In genomic region chr7:97104719-97105129, GRCh38 we compare ENCODE assay signal across 8 cellular contexts. TPM values are rescaled to one million over a fixed set of nuclear protein-coding genes. Genes with fewer than 3 reads are reported as not detected.
A peak's percentile ranks its signal among the peaks of the same experiment; 100 is the strongest.
DNase-seq lines count a peak whose midpoint lies in the region; ATAC-seq and TF ChIP-seq lines count a peak whose summit lies in the region.

No MANE protein-coding gene starts in this region.

- DNase-seq in EL (peak; percentile 71), GOT3 (lab: John Stamatoyannopoulos, UW) (peak; percentile 9), RWPE1 (ENCODE audit: low spot score) (peak; percentile 59), fibroblast of the conjunctiva (ENCODE audit: low read depth) (peak; percentile 63), nucleus accumbens (lab: John Stamatoyannopoulos, UW) (peak in 53 of 56 donors; percentile 7 to 90 (median 63)), testis (peak; percentile 88)

- H3K27me3 ChIP-seq in Loucy (ENCODE audit: insufficient read depth, low read length, poor library complexity, severe bottlenecking) (no peaks in the 10 kb centered on the region), testis (no peaks in the 10 kb centered on the region)

- intact Hi-C loops in testis (cut with DNase I; ENCODE audit: low total_unique reads), result no loop called here

- H3K79me2 ChIP-seq in Loucy (ENCODE audit: insufficient read depth, low read length), result no peaks in the 10 kb centered on the region

- CTCF ChIA-PET in RWPE1 (lab: Yijun Ruan, JAX), result interaction anchor here (0.6 to 1.4 kb wide), 15 partner anchors 14 to 741 kb away, joined by 3 to 11 read pairs (median 5); no protein-coding TSS in a partner anchor

- no peaks in the 10 kb centered on the region for H3K36me3 ChIP-seq in Loucy (ENCODE audit: insufficient read depth, low read length)
- H3K36me3 ChIP-seq in testis (ENCODE audit: low read depth, missing control alignments), result no peaks in the 10 kb centered on the region

- WGBS in testis, 2 donors, result 26 to 30% methylated on average over 6 of the region's 6 CpGs

- H3K27me3 Mint-ChIP-seq in activated T-helper 17 cell treated with anti-CD3 and anti-CD28 coated beads, Interleukin-2, amount 50 U/mL, for 72 hours, result peaks cover 26% of the 10 kb centered on the region

- no peak overlapping the region for H3K4me3 ChIP-seq in Loucy (ENCODE audit: low read length, poor library complexity, severe bottlenecking)
- no peak overlapping the region for H3K4me3 ChIP-seq in testis

- H3K9ac ChIP-seq in Loucy (ENCODE audit: low read depth, low read length, poor library complexity, severe bottlenecking), result no peak overlapping the region

- TF ChIP-seq CTCF in Loucy (conservative IDR thresholded peaks at IDR 0.05; ENCODE audit: low read length) (peak; percentile 60), RWPE1 (conservative IDR thresholded peaks at IDR 0.05; ENCODE audit: low read depth) (peak; percentile 77), testis (IDR thresholded peaks at IDR 0.05) (peak; percentile 31 to 58 (median 45))

- H3K9me3 ChIP-seq in Loucy (ENCODE audit: insufficient read depth, low read depth, low read length), result no peaks in the 10 kb centered on the region
- H3K9me3 ChIP-seq in testis, result no peaks in the 10 kb centered on the region

- H4K20me1 ChIP-seq in Loucy (ENCODE audit: insufficient read depth, low read length, poor library complexity, severe bottlenecking), result no peaks in the 10 kb centered on the region

- no peaks in the 10 kb centered on the region for H3K9me3 Mint-ChIP-seq in activated T-helper 17 cell treated with anti-CD3 and anti-CD28 coated beads, Interleukin-2, amount 50 U/mL, for 72 hours

- H3K4me1 ChIP-seq in Loucy (ENCODE audit: insufficient read depth, low read length, poor library complexity, severe bottlenecking) (no peaks in the 10 kb centered on the region), testis (no peaks in the 10 kb centered on the region)

- H3K27ac ChIP-seq in RWPE1, result no peak overlapping the region
- no peak overlapping the region for H3K27ac ChIP-seq in testis

- H3K4me3 Mint-ChIP-seq in activated T-helper 17 cell treated with anti-CD3 and anti-CD28 coated beads, Interleukin-2, amount 50 U/mL, for 72 hours, result no peak overlapping the region

- no peaks in the 10 kb centered on the region for H3K36me3 Mint-ChIP-seq in activated T-helper 17 cell treated with anti-CD3 and anti-CD28 coated beads, Interleukin-2, amount 50 U/mL, for 72 hours (ENCODE audit: low read depth)

- no peak overlapping the region for H3K27ac Mint-ChIP-seq in activated T-helper 17 cell treated with anti-CD3 and anti-CD28 coated beads, Interleukin-2, amount 50 U/mL, for 72 hours

- no peaks in the 10 kb centered on the region for H3K9me2 ChIP-seq in Loucy (replicated peaks; ENCODE audit: low read depth, low read length)

- TF ChIP-seq POLR2A in testis (IDR thresholded peaks at IDR 0.05), result no peak

- H3K4me2 ChIP-seq in Loucy (ENCODE audit: low read depth, low read length, poor library complexity, severe bottlenecking), result no peak overlapping the region

- H3F3A ChIP-seq in Loucy (ENCODE audit: low read depth), result no peaks in the 10 kb centered on the region

- peak; percentile 78 for ATAC-seq in activated T-helper 17 cell treated with anti-CD3 and anti-CD28 coated beads, Interleukin-2, amount 50 U/mL, for 72 hours (replicated peaks)

- POLR2A ChIA-PET in RWPE1 (lab: Yijun Ruan, JAX; ENCODE audit: low non-redundant PET), result no interaction called here

- no peak overlapping the region for H2AFZ ChIP-seq in Loucy (ENCODE audit: low read length)

- no peaks in the 10 kb centered on the region for H3K4me1 Mint-ChIP-seq in activated T-helper 17 cell treated with anti-CD3 and anti-CD28 coated beads, Interleukin-2, amount 50 U/mL, for 72 hours

RNA-seq across cellular contexts. Expression of gene SDHAF3, which starts 12.8 kb away (rescaled TPM):
- 10 to 100 TPM; 17.8 to 23.5 TPM for total RNA-seq in activated T-helper 17 cell treated with anti-CD3 and anti-CD28 coated beads, Interleukin-2, amount 50 U/mL, for 72 hours
- total RNA-seq in testis, result 10 to 100 TPM; 17.1 to 24.4 TPM
- 28.6 TPM for polyA plus RNA-seq in testis (ENCODE audit: insufficient read depth, low read depth, low replicate concordance)

Comparison
In these comparisons a context has a peak if more than half of its experiments do, and no peak if none do; other contexts are left out.
1. DNase-seq: peak in every context shown above with its lines; median percentile 88 in testis; 71 in EL; 63 in fibroblast of the conjunctiva; 63 in nucleus accumbens; 59 in RWPE1; 9 in GOT3.